In genomic region chrX:38805294-38806053, GRCh38 we compare ENCODE assay signal across 8 cellular contexts. TPM values are rescaled to one million over a fixed set of nuclear protein-coding genes. Genes with fewer than 3 reads are reported as not detected.
A peak's percentile ranks its signal among the peaks of the same experiment; 100 is the strongest.
DNase-seq lines count a peak whose midpoint lies in the region; ATAC-seq, FAIRE-seq and TF ChIP-seq lines count a peak whose summit lies in the region.

No MANE protein-coding gene starts in this region.

- H3K4me3 ChIP-seq in GM12878, result peak overlapping the region; percentile 70
- peak overlapping the region; percentile 88 for H3K4me3 ChIP-seq in iPS-15b (ENCODE audit: low read depth, low read length)
- peak overlapping the region; percentile 51 to 76 (median 74) for H3K4me3 ChIP-seq in gastrocnemius medialis

- CTCF ChIA-PET in GM12878 (lab: Yijun Ruan, JAX), result interaction anchor here (0.9 to 1.8 kb wide), 3 partner anchors 74 to 182 kb away, joined by 3 to 10 read pairs (median 4); no protein-coding TSS in a partner anchor

- TF ChIP-seq EP300 in GM12878 (IDR thresholded peaks at IDR 0.05; ENCODE audit: borderline replicate concordance in 1 of 2, control insufficient read depth in 1 of 2, low read depth in 2 of 2, low read length in 2 of 2), result no peak

- TF ChIP-seq CTCF in GM12878 (IDR thresholded peaks at IDR 0.05 in 2 of 3, conservative IDR thresholded peaks at IDR 0.05 in 1 of 3; ENCODE audit: control insufficient read depth in 2 of 3, extremely low read depth in 1 of 3, insufficient read depth in 1 of 3, low read depth in 3 of 3, low read length in 3 of 3) (no peak), gastrocnemius medialis (IDR thresholded peaks at IDR 0.05 in 4 of 5, conservative IDR thresholded peaks at IDR 0.05 in 1 of 5) (peak in 2 of 5 experiments; percentile 15)

- peak overlapping the region; percentile 75 for H3K9ac ChIP-seq in GM12878 (ENCODE audit: control insufficient read depth, insufficient read depth, low read length)
- H3K9ac ChIP-seq in iPS-15b (ENCODE audit: low read depth, low read length), result peak overlapping the region; percentile 93

- no peak for FAIRE-seq in GM12878 (lab: Jason Lieb, UNC)

- peak overlapping the region; percentile 73 for H3K4me2 ChIP-seq in GM12878 (ENCODE audit: control insufficient read depth, insufficient read depth)

- WGBS in GM12878 (ENCODE audit: insufficient coverage, insufficient replicate concordance, low lambda C conversion rate, missing lambda C conversion rate), result 40% methylated on average over 36 of the region's 39 CpGs

- in situ Hi-C loops in GM12878 (cut with MboI), result loop anchor here (10.0 kb wide), 1 partner anchor 169 kb away; no protein-coding TSS in a partner anchor
- in situ Hi-C loops in gastrocnemius medialis (cut with MboI; ENCODE audit: low sequenced_read_pairs in 4 of 4), result loop anchor here in 1 of 4 donors (10.0 kb wide), 1 partner anchor 129 kb away; no protein-coding TSS in a partner anchor

- DNase-seq in NCI-H82 (lab: John Stamatoyannopoulos, UW) (peak; percentile 73), NCI-H82 treated with DMSO at 0.1 percent for 48 hours (lab: John Stamatoyannopoulos, UW; ENCODE audit: unreplicated experiment) (no peak), MV-4-11 (lab: John Stamatoyannopoulos, UW) (peak; percentile 81), T-helper 22 cell (ENCODE audit: low read depth) (peak; percentile 47), GM12878 (ENCODE audit: low read depth, low spot score) (no peak), gastrocnemius medialis (peak; percentile 25 to 75), inferior parietal cortex (ENCODE audit: extremely low spot score) (no peak)

- H3K79me2 ChIP-seq in GM12878 (ENCODE audit: control insufficient read depth, insufficient read depth, low read length), result peaks cover 60% of the 10 kb centered on the region

- H3K9me3 ChIP-seq in GM12878 (replicated peaks; ENCODE audit: control insufficient read depth, insufficient read depth, low read length), result no peaks in the 10 kb centered on the region; the same call in 2 of the 3 replicates
- H3K9me3 ChIP-seq in iPS-15b (ENCODE audit: control insufficient read depth, insufficient read depth, low read length), result no peaks in the 10 kb centered on the region
- H3K9me3 ChIP-seq in gastrocnemius medialis, result no peaks in the 10 kb centered on the region

- H3K4me1 ChIP-seq in GM12878 (ENCODE audit: control insufficient read depth, insufficient read depth, low read length) (no peaks in the 10 kb centered on the region), iPS-15b (ENCODE audit: control insufficient read depth, insufficient read depth, low read length) (peaks cover 11% of the 10 kb centered on the region), gastrocnemius medialis (peaks cover 4 to 12% of the 10 kb centered on the region in 2 donors)

- H3K36me3 ChIP-seq in GM12878 (ENCODE audit: control insufficient read depth in 2 of 2, insufficient read depth in 2 of 2, low read length in 1 of 2) (no peaks in the 10 kb centered on the region), iPS-15b (ENCODE audit: control insufficient read depth, insufficient read depth, low read length) (peaks cover 9% of the 10 kb centered on the region), gastrocnemius medialis (no peaks in the 10 kb centered on the region)

- peak; percentile 72 for TF ChIP-seq POLR2A in GM12878 (IDR thresholded peaks at IDR 0.05; ENCODE audit: low read depth, low read length)
- TF ChIP-seq POLR2A in gastrocnemius medialis (IDR thresholded peaks at IDR 0.05), result peak; percentile 27 to 32

- H3K27ac ChIP-seq in GM12878 (ENCODE audit: control insufficient read depth, insufficient read depth) (peak overlapping the region; percentile 82), gastrocnemius medialis (peak overlapping the region; percentile 91 to 96 (median 94))

- SMC1A ChIA-PET in GM12878 (lab: Charles Lee; ENCODE audit: uncharacterized antibody, unreplicated experiment), result interaction anchor here (0.9 to 2.4 kb wide), 7 partner anchors 9 to 352 kb away, joined by 3 to 24 read pairs (median 5); no protein-coding TSS in a partner anchor

- intact Hi-C loops in GM12878 (cut with micrococcal nuclease; ENCODE audit: unreplicated experiment), result loop anchor here (2.0 to 10.0 kb wide), 3 partner anchors 117 to 349 kb away; no protein-coding TSS in a partner anchor
- intact Hi-C loops in gastrocnemius medialis (cut with DNase I; ENCODE audit: low total_unique reads), result loop anchor here (2.0 to 10.0 kb wide), 2 partner anchors 133 to 1369 kb away; no protein-coding TSS in a partner anchor

- POLR2A ChIA-PET in GM12878 (lab: Charles Lee), result interaction anchor here (0.6 to 2.6 kb wide), 3 partner anchors 74 to 353 kb away, joined by 9 to 12 read pairs (median 9); no protein-coding TSS in a partner anchor

- RAD21 ChIA-PET in GM12878 (lab: Charles Lee; ENCODE audit: unreplicated experiment), result interaction anchor here (0.9 to 2.8 kb wide), 8 partner anchors 38 to 391 kb away, joined by 3 to 19 read pairs (median 6); no protein-coding TSS in a partner anchor

- H3K27me3 ChIP-seq in GM12878 (replicated peaks in 1 of 2; ENCODE audit: control insufficient read depth in 2 of 2, insufficient read depth in 2 of 2, low read length in 1 of 2) (no peaks in the 10 kb centered on the region), iPS-15b (ENCODE audit: control insufficient read depth, insufficient read depth, low read length) (no peaks in the 10 kb centered on the region), gastrocnemius medialis (no peaks in the 10 kb centered on the region)

- no TSS peak for BruUV-seq in GM12878 (replicated peaks; lab: Mats Ljungman, UMichigan)

- H2AFZ ChIP-seq in GM12878 (ENCODE audit: control insufficient read depth, low read depth, low read length), result no peak overlapping the region; the same call in 1 of the 2 replicates

- no peaks in the 10 kb centered on the region for H4K20me1 ChIP-seq in GM12878 (ENCODE audit: control insufficient read depth, insufficient read depth)

- ATAC-seq in GM12878 (peak; percentile 33), gastrocnemius medialis (peak; percentile 14 to 32)

- TF ChIP-seq RAD21 in GM12878 (IDR thresholded peaks at IDR 0.05; ENCODE audit: insufficient read depth, low read depth, low read length), result no peak

TF ChIP-seq in GM12878, 131 proteins besides CTCF, POLR2A, EP300 and RAD21 (continues in another document):
- TF ChIP-seq ASH2L (IDR thresholded peaks at IDR 0.05; ENCODE audit: borderline replicate concordance, low read depth) (no peak), MTA2 (IDR thresholded peaks at IDR 0.05; ENCODE audit: low read depth) (no peak), IKZF1 (conservative IDR thresholded peaks at IDR 0.05) (peak; percentile 42), PAX5 (IDR thresholded peaks at IDR 0.05; ENCODE audit: borderline replicate concordance, low read depth, low read length) (peak; percentile 62; the same call in 1 of the 2 replicates)
- TF ChIP-seq, protein P1, sequence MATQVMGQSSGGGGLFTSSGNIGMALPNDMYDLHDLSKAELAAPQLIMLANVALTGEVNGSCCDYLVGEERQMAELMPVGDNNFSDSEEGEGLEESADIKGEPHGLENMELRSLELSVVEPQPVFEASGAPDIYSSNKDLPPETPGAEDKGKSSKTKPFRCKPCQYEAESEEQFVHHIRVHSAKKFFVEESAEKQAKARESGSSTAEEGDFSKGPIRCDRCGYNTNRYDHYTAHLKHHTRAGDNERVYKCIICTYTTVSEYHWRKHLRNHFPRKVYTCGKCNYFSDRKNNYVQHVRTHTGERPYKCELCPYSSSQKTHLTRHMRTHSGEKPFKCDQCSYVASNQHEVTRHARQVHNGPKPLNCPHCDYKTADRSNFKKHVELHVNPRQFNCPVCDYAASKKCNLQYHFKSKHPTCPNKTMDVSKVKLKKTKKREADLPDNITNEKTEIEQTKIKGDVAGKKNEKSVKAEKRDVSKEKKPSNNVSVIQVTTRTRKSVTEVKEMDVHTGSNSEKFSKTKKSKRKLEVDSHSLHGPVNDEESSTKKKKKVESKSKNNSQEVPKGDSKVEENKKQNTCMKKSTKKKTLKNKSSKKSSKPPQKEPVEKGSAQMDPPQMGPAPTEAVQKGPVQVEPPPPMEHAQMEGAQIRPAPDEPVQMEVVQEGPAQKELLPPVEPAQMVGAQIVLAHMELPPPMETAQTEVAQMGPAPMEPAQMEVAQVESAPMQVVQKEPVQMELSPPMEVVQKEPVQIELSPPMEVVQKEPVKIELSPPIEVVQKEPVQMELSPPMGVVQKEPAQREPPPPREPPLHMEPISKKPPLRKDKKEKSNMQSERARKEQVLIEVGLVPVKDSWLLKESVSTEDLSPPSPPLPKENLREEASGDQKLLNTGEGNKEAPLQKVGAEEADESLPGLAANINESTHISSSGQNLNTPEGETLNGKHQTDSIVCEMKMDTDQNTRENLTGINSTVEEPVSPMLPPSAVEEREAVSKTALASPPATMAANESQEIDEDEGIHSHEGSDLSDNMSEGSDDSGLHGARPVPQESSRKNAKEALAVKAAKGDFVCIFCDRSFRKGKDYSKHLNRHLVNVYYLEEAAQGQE (IDR thresholded peaks at IDR 0.05; ENCODE audit: low read depth, low read length), result no peak

RNA-seq across cellular contexts. Expression of gene MID1IP1, which starts 4.2 kb away (rescaled TPM):
- 18.6 and 21.7 TPM in 2 replicates for total RNA-seq in GM12878 (2013; cell fraction: nucleolus; rRNA removed)
- total RNA-seq in GM12878 (2014; rRNA removed), result 55.9 and 62.2 TPM in 2 replicates
- total RNA-seq in GM12878 (2014; rRNA removed; fragmentation: Illumina TruSeq; extraction: Trizol), result 17.7 and 18.7 TPM in 2 replicates
- 55.8 and 57.6 TPM in 2 replicates for total RNA-seq in GM12878 (2021)
- 6.8 TPM for polyA plus RNA-seq in GM12878 (2011; ENCODE audit: low read depth)
- 28.8 and 41.6 TPM in 2 replicates for polyA plus RNA-seq in GM12878 (2011; rRNA removed)
- polyA plus RNA-seq in GM12878 (2011; cell fraction: cytosol; rRNA removed), result 46.1 and 57.2 TPM in 2 replicates
- 34.8 and 41.3 TPM in 2 replicates for polyA plus RNA-seq in GM12878 (2011; cell fraction: nucleus; rRNA removed)
- 19.0 and 30.4 TPM in 2 replicates for polyA plus RNA-seq in GM12878 (2012)
- 6.7 and 10.6 TPM in 2 replicates for polyA plus RNA-seq in GM12878 (2014; fragmentation: Illumina TruSeq; extraction: Trizol)
- 1 to 10 TPM in 1 of 2 experiments, under 1 TPM in 1; 0.21 to 2.3 TPM for polyA plus RNA-seq in GM12878 (2014; fragmentation: Nextera tagmentation; extraction: Ambion mirVana)
- polyA plus RNA-seq in GM12878 (2014; rRNA removed), result 59.5 and 63.9 TPM in 2 replicates
- polyA plus RNA-seq in GM12878 (2016; fragmentation: Nextera tagmentation; extraction: Ambion mirVana), result 1 to 10 TPM; 7.2 to 8.0 TPM
- 14.3 and 27.5 TPM in 2 replicates for polyA minus RNA-seq in GM12878 (2011; rRNA and poly(A)+ RNA removed)
- polyA minus RNA-seq in GM12878 (2011; cell fraction: cytosol; rRNA and poly(A)+ RNA removed), result 22.3 and 22.6 TPM in 2 replicates
- polyA minus RNA-seq in GM12878 (2011; cell fraction: nucleus; rRNA and poly(A)+ RNA removed), result 17.3 and 27.7 TPM in 2 replicates
- total RNA-seq in gastrocnemius medialis, result 100 to 1,000 TPM; 112 to 173 (median 117) TPM

Comparison
In these comparisons a context has a peak if more than half of its experiments do, and no peak if none do; other contexts are left out.
1. DNase-seq: peak in NCI-H82 (single experiment), MV-4-11 (single experiment), T-helper 22 cell (single experiment) and gastrocnemius medialis (2 of 2); none in NCI-H82 treated with DMSO at 0.1 percent for 48 hours (single experiment), GM12878 (single experiment) and inferior parietal cortex (single experiment).
2. Peak in every context shown above with its lines, with median percentiles within 50 percentile points of each other: H3K4me3 ChIP-seq.